8 cellular contexts compared by ENCODE assay signal in genomic region chr6:108113557-108114519, GRCh38. TPM values are rescaled to one million over a fixed set of nuclear protein-coding genes. Genes with fewer than 3 reads are reported as not detected.
DNase-seq lines count a peak whose midpoint lies in the region; ATAC-seq and TF ChIP-seq lines count a peak whose summit lies in the region.

No MANE protein-coding gene starts in this region.

- intact Hi-C loops in posterior vena cava (cut with DNase I), result loop anchor here in 1 of 2 donors (5.0 to 10.0 kb wide), 2 partner anchors 381 to 413 kb away; no protein-coding TSS in a partner anchor

- ATAC-seq in HG03378 (IDR thresholded peaks at IDR 0.05; ENCODE audit: unreplicated experiment), result no peak

- no peak overlapping the region for H3K27ac ChIP-seq in cardiac muscle cell

- TF ChIP-seq CTCF in AG09309 (IDR thresholded peaks at IDR 0.05; ENCODE audit: control insufficient read depth, insufficient read depth, low read depth, low read length, missing control alignments) (peak; percentile 58), GM10266 (IDR thresholded peaks at IDR 0.05; ENCODE audit: control insufficient read depth, insufficient read depth, low read depth, missing control alignments) (peak; percentile 30), cardiac muscle cell (IDR thresholded peaks at IDR 0.05; ENCODE audit: low read depth, low read length) (peak; percentile 52)

- H3K9me3 ChIP-seq in cardiac muscle cell (ENCODE audit: low read depth), result no peaks in the 10 kb centered on the region

- peaks cover 2% of the 10 kb centered on the region for H3K4me1 ChIP-seq in cardiac muscle cell (ENCODE audit: low read depth)

- DNase-seq in AG09309 (ENCODE audit: low read depth) (peak; percentile 11), GM10266 (ENCODE audit: extremely low spot score) (peak; percentile 54), NCI-H2171 treated with DMSO at 0.1 percent for 48 hours (lab: John Stamatoyannopoulos, UW) (peak; percentile 40), cardiac muscle cell (ENCODE audit: low read depth in 1 of 2, low spot score in 1 of 2) (peak; percentile 59 to 72), posterior vena cava (ENCODE audit: low spot score) (peak; percentile 75), NCI-H510A (lab: John Stamatoyannopoulos, UW) (no peak)
- DNase-seq in activated T-cell treated with anti-CD3 and anti-CD28 coated beads, Interleukin-2, amount 50 U/mL, for 48 hours, result peak; percentile 35 to 42

- H3K4me3 ChIP-seq in AG09309 (ENCODE audit: control insufficient read depth, low read depth, low read length) (peak overlapping the region; percentile 35), cardiac muscle cell (no peak overlapping the region)

- H3K27me3 ChIP-seq in cardiac muscle cell, result peaks cover 100% of the 10 kb centered on the region

- no peaks in the 10 kb centered on the region for H3K36me3 ChIP-seq in cardiac muscle cell

RNA-seq across cellular contexts. Expression of gene OSTM1, which starts 39.3 kb away (rescaled TPM):
- 42.8 and 61.7 TPM in 2 replicates for total RNA-seq in cardiac muscle cell
- 14.8 and 18.1 TPM in 2 replicates for polyA plus RNA-seq in cardiac muscle cell
- 100 to 1,000 TPM in 1 of 2 donors, 10 to 100 TPM in 1; 70.7 to 102 TPM for total RNA-seq in posterior vena cava

RNA-seq across cellular contexts. Expression of gene NR2E1, which starts 52.0 kb away (rescaled TPM):
- not detected in 2 replicates for total RNA-seq in cardiac muscle cell
- polyA plus RNA-seq in cardiac muscle cell, result not detected in 2 replicates
- not detected for total RNA-seq in posterior vena cava
